ENCODE assay signal across 1 cellular context in genomic region chr1:31856140-31856539, GRCh38.
A peak's percentile ranks its signal among the peaks of the same experiment; 100 is the strongest.
TF ChIP-seq lines count a peak whose summit lies in the region.

No MANE protein-coding gene starts in this region.

TF ChIP-seq in HEK293, 187 proteins besides CTCF, POLR2A, EP300 and RAD21:
- no peak for TF ChIP-seq TSHZ1 (tag by site-specific recombination; IDR thresholded peaks at IDR 0.05; ENCODE audit: borderline replicate concordance)
- TF ChIP-seq ZNF580 (tag by site-specific recombination; IDR thresholded peaks at IDR 0.05) = 0 out of 2 replicates have a peak, but pooled peaks have one; percentile 26
- no peak for TF ChIP-seq SP2 (tag by site-specific recombination; IDR thresholded peaks at IDR 0.05)
- TF ChIP-seq ZNF623 (tag by site-specific recombination; IDR thresholded peaks at IDR 0.05) = peak; percentile 94
